ENCODE assay signal across 8 cellular contexts in genomic region chr15:88913850-88914169, GRCh38. TPM values are rescaled to one million over a fixed set of nuclear protein-coding genes. Genes with fewer than 3 reads are reported as not detected.
DNase-seq lines count a peak whose midpoint lies in the region; ATAC-seq and TF ChIP-seq lines count a peak whose summit lies in the region.

No MANE protein-coding gene starts in this region.

- H3K27me3 ChIP-seq in BJ (ENCODE audit: control insufficient read depth, insufficient read depth, low read length) (no peaks in the 10 kb centered on the region), breast epithelium (no peaks in the 10 kb centered on the region)

- TF ChIP-seq POLR2A in breast epithelium (IDR thresholded peaks at IDR 0.05): no peak

- POLR2A ChIA-PET in BJ (lab: Charles Lee): no interaction called here
- POLR2A ChIA-PET in naive thymus-derived CD8-positive, alpha-beta T cell (lab: Charles Lee): interaction anchor here (0.9 to 3.4 kb wide), 4 partner anchors 9 to 17 kb away, joined by 3 to 17 read pairs (median 7); no protein-coding TSS in a partner anchor

- H3K36me3 ChIP-seq in BJ (ENCODE audit: control insufficient read depth, insufficient read depth, low read length): peaks cover 9% of the 10 kb centered on the region
- H3K36me3 ChIP-seq in breast epithelium: no peaks in the 10 kb centered on the region

- TF ChIP-seq CTCF in BJ (IDR thresholded peaks at IDR 0.05; ENCODE audit: insufficient read depth, low read depth, low read length) (no peak), breast epithelium (IDR thresholded peaks at IDR 0.05) (no peak)

- H3K27ac Mint-ChIP-seq in naive thymus-derived CD8-positive, alpha-beta T cell: peak overlapping the region; percentile 51 to 96 (median 92)

- no peaks in the 10 kb centered on the region for H3K9me3 ChIP-seq in breast epithelium

- peaks cover 18 to 41% (median 35%) of the 10 kb centered on the region in 4 donors for H3K4me1 Mint-ChIP-seq in naive thymus-derived CD8-positive, alpha-beta T cell

- CTCF ChIA-PET in BJ (lab: Yijun Ruan, JAX): interaction anchor here (1.4 kb wide), 1 partner anchor 108 kb away, joined by 3 read pairs; no protein-coding TSS in a partner anchor

- no peaks in the 10 kb centered on the region for H3K9me3 Mint-ChIP-seq in naive thymus-derived CD8-positive, alpha-beta T cell

- ATAC-seq in naive thymus-derived CD8-positive, alpha-beta T cell: no peak

- H3K36me3 Mint-ChIP-seq in naive thymus-derived CD8-positive, alpha-beta T cell: peaks cover 0 to 3% (median 0%) of the 10 kb centered on the region in 3 donors

- H3K27ac ChIP-seq in breast epithelium: peak overlapping the region; percentile 89 to 98

- intact Hi-C loops in breast epithelium (cut with DNase I; ENCODE audit: low total_unique reads): no loop called here

- peak overlapping the region; percentile 88 to 100 (median 94) for H3K4me3 Mint-ChIP-seq in naive thymus-derived CD8-positive, alpha-beta T cell

- peak overlapping the region; percentile 75; the same call in 1 of the 2 replicates for H3K4me3 ChIP-seq in BJ (ENCODE audit: low read depth, low read length)
- H3K4me3 ChIP-seq in Jurkat, Clone E6-1 (ENCODE audit: low read length): peak overlapping the region; percentile 73
- H3K4me3 ChIP-seq in breast epithelium: peak overlapping the region; percentile 79 to 98 (median 80)

- peaks cover 4 to 8% of the 10 kb centered on the region in 2 donors for H3K4me1 ChIP-seq in breast epithelium

- peaks cover 0 to 2% (median 0%) of the 10 kb centered on the region in 5 donors for H3K27me3 Mint-ChIP-seq in naive thymus-derived CD8-positive, alpha-beta T cell

- DNase-seq in BJ (ENCODE audit: low read depth) (no peak), breast epithelium (ENCODE audit: low spot score in 2 of 2) (no peak), kidney glomerular epithelial cell (lab: John Stamatoyannopoulos, UW) (no peak), EL (no peak), NCI-H1048 (lab: John Stamatoyannopoulos, UW) (no peak)
- no peak for DNase-seq in Jurkat, Clone E6-1 (ENCODE audit: low read depth, low spot score)
- DNase-seq in naive thymus-derived CD8-positive, alpha-beta T cell: no peak
- no peak for DNase-seq in stimulated activated CD4-positive, alpha-beta T cell treated with anti-CD3 and anti-CD28 coated beads, Interleukin-2, amount 100 ng/mL, for 48 hours

RNA-seq across cellular contexts. Expression of gene MFGE8, which starts 0.6 kb away (rescaled TPM):
- 1,102 and 1,967 TPM in 2 replicates for polyA plus RNA-seq in BJ (2011; rRNA removed)
- 235 and 255 TPM in 2 replicates for polyA minus RNA-seq in BJ (2011; rRNA and poly(A)+ RNA removed)
- 83.7 TPM for polyA plus RNA-seq in Jurkat, Clone E6-1 (2012; ENCODE audit: insufficient read depth, insufficient read length)
- total RNA-seq in breast epithelium: 100 to 1,000 TPM; 226 to 457 (median 311) TPM
- total RNA-seq in naive thymus-derived CD8-positive, alpha-beta T cell: 100 to 1,000 TPM; 229 to 235 TPM
- 10 to 100 TPM in 1 of 3 donors, 1 to 10 TPM in 2; 3.4 to 11.2 (median 7.4) TPM for polyA plus RNA-seq in naive thymus-derived CD8-positive, alpha-beta T cell

RNA-seq across cellular contexts. Expression of gene HAPLN3, which starts 18.5 kb away (rescaled TPM):
- 14.0 and 25.5 TPM in 2 replicates for polyA plus RNA-seq in BJ (2011; rRNA removed)
- polyA minus RNA-seq in BJ (2011; rRNA and poly(A)+ RNA removed): 5.9 and 10.1 TPM in 2 replicates
- 12.4 TPM for polyA plus RNA-seq in Jurkat, Clone E6-1 (2012; ENCODE audit: insufficient read depth, insufficient read length)
- 10 to 100 TPM in 2 of 3 donors, 1 to 10 TPM in 1; 3.4 to 24.6 (median 11.1) TPM for total RNA-seq in breast epithelium
- 10 to 100 TPM; 90.1 to 91.9 TPM for total RNA-seq in naive thymus-derived CD8-positive, alpha-beta T cell
- 10 to 100 TPM; 19.2 to 35.1 (median 31.1) TPM for polyA plus RNA-seq in naive thymus-derived CD8-positive, alpha-beta T cell
